In genomic region chr12:132216354-132216987, GRCh38 we compare ENCODE assay signal across 24 cellular contexts.
"Had no signal": no experiment of that assay in that cellular context is flagged by ENCODE, and none has a peak within 500 bp of the region (broad histone marks: within the 10 kb centered on the region; RNA-seq: fewer than 3 reads in every experiment).

No MANE protein-coding gene starts in this region.

- H3K27ac ChIP-seq: adrenal gland, foreskin keratinocyte, hepatocyte had no signal

- ATAC-seq: activated T-cell treated with anti-CD3 and anti-CD28 coated beads, Interleukin-2, amount 50 U/mL, for 4 hours; foreskin keratinocyte; naive thymus-derived CD4-positive, alpha-beta T cell; stimulated activated naive B cell treated with anti-CD40 and anti-IgM and Interleukin-4, amounts not matched to agents 10 μg/mL and 1 μg/mL and 100 μg/mL, for 72 hours; T-helper 17 cell had no signal

- DNase-seq: activated CD4-positive, alpha-beta T cell treated with anti-CD3 and anti-CD28 coated beads for 4 hours; activated CD4-positive, alpha-beta T cell treated with anti-CD3 and anti-CD28 coated beads, Interleukin-2, amount 50 U/mL, for 48 hours; activated CD4-positive, CD25-positive, alpha-beta regulatory T cell; activated CD8-positive, alpha-beta memory T cell treated with anti-CD3 and anti-CD28 coated beads, Interleukin-2, amount 50 U/mL, for 48 hours; activated naive CD4-positive, alpha-beta T cell; activated T-cell treated with anti-CD3 and anti-CD28 coated beads, Interleukin-2, amount 50 U/mL, for 4 hours; adrenal gland; dermis blood vessel endothelial cell; effector CD8-positive, alpha-beta T cell; foreskin keratinocyte; glutamatergic neuron; immature natural killer cell; mesenchymal stem cell; naive thymus-derived CD4-positive, alpha-beta T cell; retina; stimulated activated CD4-positive, alpha-beta T cell treated with anti-CD3 and anti-CD28 coated beads, Interleukin-2, amount 100 ng/mL, for 48 hours; stimulated activated CD8-positive, alpha-beta memory T cell treated with anti-CD3 and anti-CD28 coated beads, Interleukin-4, amount 100 ng/mL, for 48 hours; stimulated activated naive B cell treated with anti-CD40 and anti-IgM and Interleukin-4, amounts not matched to agents 10 μg/mL and 1 μg/mL and 100 μg/mL, for 72 hours; T-helper 17 cell had no signal

- H3K36me3 Mint-ChIP-seq: activated naive CD8-positive, alpha-beta T cell; immature natural killer cell had no signal

- H3K4me1 Mint-ChIP-seq: neural crest cell had no signal

- H3K4me3 ChIP-seq: adrenal gland, hepatocyte had no signal

- H3K4me1 ChIP-seq: adrenal gland, foreskin keratinocyte had no signal

- H3K4me3 Mint-ChIP-seq: activated naive CD8-positive, alpha-beta T cell; activated T-cell treated with anti-CD3 and anti-CD28 coated beads, Interleukin-2, amount 50 U/mL, for 4 hours; immature natural killer cell; naive thymus-derived CD4-positive, alpha-beta T cell; neural crest cell; stimulated activated naive B cell treated with anti-CD40 and anti-IgM and Interleukin-4, amounts not matched to agents 10 μg/mL and 1 μg/mL and 100 μg/mL, for 72 hours; T-helper 17 cell had no signal

- H3K27me3 ChIP-seq: adrenal gland had no signal

- H3K9me3 Mint-ChIP-seq: activated T-cell treated with anti-CD3 and anti-CD28 coated beads, Interleukin-2, amount 50 U/mL, for 4 hours; activated T-helper 2 cell treated with anti-CD3 and anti-CD28 coated beads, Interferon-gamma antibody, Interleukin-2, Interleukin-4, amounts not matched to agents 10 μg/mL and 5 μg/mL and 100 μg/mL, durations not matched to agents 14 hours and 24 hours and 36 hours had no signal

- H3K27ac Mint-ChIP-seq: activated naive CD8-positive, alpha-beta T cell; activated T-helper 2 cell treated with anti-CD3 and anti-CD28 coated beads, Interferon-gamma antibody, Interleukin-2, Interleukin-4, amounts not matched to agents 10 μg/mL and 5 μg/mL and 100 μg/mL, durations not matched to agents 14 hours and 24 hours and 36 hours; immature natural killer cell; naive thymus-derived CD4-positive, alpha-beta T cell; progenitor cell of endocrine pancreas; T-helper 17 cell had no signal

- H3K36me3 ChIP-seq: adrenal gland had no signal

- H3K9me3 ChIP-seq: adrenal gland had no signal
